In the genomic region with DNA sequence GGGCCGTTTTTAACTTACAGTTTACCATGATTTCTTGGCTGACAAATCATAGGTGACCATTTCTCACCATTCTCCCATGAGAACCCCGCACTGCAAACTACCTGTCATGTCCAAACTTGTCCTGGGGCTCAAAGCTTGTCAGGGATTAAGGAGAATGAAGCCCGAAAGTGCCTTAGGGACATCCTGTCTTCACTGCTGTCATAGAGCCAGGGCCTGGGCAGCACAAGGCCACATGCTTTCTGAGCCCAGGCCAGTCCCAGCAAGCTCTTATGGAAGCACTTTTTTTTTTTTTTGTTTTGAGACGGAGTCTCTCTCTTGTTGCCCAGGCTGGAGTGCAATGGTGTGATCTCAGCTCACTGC, we compare ENCODE assay signal across 9 cellular contexts. TPM values are rescaled to one million over a fixed set of nuclear protein-coding genes. Genes with fewer than 3 reads are reported as not detected.
DNase-seq lines count a peak whose midpoint lies in the region; ATAC-seq and TF ChIP-seq lines count a peak whose summit lies in the region.
"Had no signal": no experiment of that assay in that cellular context is flagged by ENCODE, and none has a peak within 500 bp of the region (broad histone marks: within the 10 kb centered on the region; RNA-seq: fewer than 3 reads in every experiment).

No MANE protein-coding gene starts in this region.

- no peak for DNase-seq in activated CD8-positive, alpha-beta memory T cell treated with anti-CD3 and anti-CD28 coated beads, Interleukin-2, amount 10 ng/mL, durations not matched to agents 7 days and 5 days
- DNase-seq in activated CD8-positive, alpha-beta memory T cell treated with anti-CD3 and anti-CD28 coated beads for 24 hours: no peak
- DNase-seq in activated T-helper 1 cell treated with anti-CD3 and anti-CD28 coated beads, Interleukin-12 subunit alpha, Interleukin-12 subunit beta, Interleukin-2, Interleukin-4 antibody, amounts not matched to agents 30 ng/mL and 10 ng/mL and 1 ng/mL, durations not matched to agents 14 hours and 24 hours and 36 hours (ENCODE audit: low spot score): no peak
- no peak for DNase-seq in left ventricle myocardium inferior
- DNase-seq in left colon: no peak

- peaks cover 8% of the 10 kb centered on the region for H3K36me3 ChIP-seq in left ventricle myocardium inferior
- H3K36me3 ChIP-seq in subcutaneous abdominal adipose tissue (ENCODE audit: control insufficient read depth in 5 of 5, insufficient read depth in 5 of 5, low read length in 5 of 5): peaks cover 0 to 17% (median 9%) of the 10 kb centered on the region in 5 donors

- H3K9ac ChIP-seq in subcutaneous abdominal adipose tissue (ENCODE audit: low read length in 5 of 5): no peak overlapping the region

- H3K4me1 ChIP-seq in left ventricle myocardium inferior (peaks cover 28% of the 10 kb centered on the region), subcutaneous abdominal adipose tissue (ENCODE audit: control insufficient read depth in 5 of 5, insufficient read depth in 5 of 5, low read length in 5 of 5) (peaks cover 4 to 23% (median 10%) of the 10 kb centered on the region in 5 donors)

- peaks cover 47% of the 10 kb centered on the region for H3K36me3 Mint-ChIP-seq in activated CD8-positive, alpha-beta memory T cell treated with anti-CD3 and anti-CD28 coated beads, Interleukin-2, amount 10 ng/mL, durations not matched to agents 7 days and 5 days
- H3K36me3 Mint-ChIP-seq in activated T-helper 1 cell treated with anti-CD3 and anti-CD28 coated beads, Interleukin-12 subunit alpha, Interleukin-12 subunit beta, Interleukin-2, Interleukin-4 antibody, amounts not matched to agents 30 ng/mL and 10 ng/mL and 1 ng/mL, durations not matched to agents 14 hours and 24 hours and 36 hours (ENCODE audit: low read depth): peaks cover 36% of the 10 kb centered on the region

- H3K4me3 ChIP-seq in left ventricle myocardium inferior (no peak overlapping the region), subcutaneous abdominal adipose tissue (ENCODE audit: low read depth in 1 of 5, low read length in 5 of 5) (no peak overlapping the region)
- H3K4me3 ChIP-seq: MG63 had no signal

- ATAC-seq in activated CD8-positive, alpha-beta memory T cell treated with anti-CD3 and anti-CD28 coated beads, Interleukin-2, amount 10 ng/mL, durations not matched to agents 7 days and 5 days: no peak
- ATAC-seq in HG03520 (IDR thresholded peaks at IDR 0.05; ENCODE audit: unreplicated experiment): no peak
- ATAC-seq in GM21367 (IDR thresholded peaks at IDR 0.05; ENCODE audit: unreplicated experiment): no peak
- ATAC-seq in left colon: no peak

- no peaks in the 10 kb centered on the region for H3K27me3 Mint-ChIP-seq in activated CD8-positive, alpha-beta memory T cell treated with anti-CD3 and anti-CD28 coated beads, Interleukin-2, amount 10 ng/mL, durations not matched to agents 7 days and 5 days
- no peaks in the 10 kb centered on the region for H3K27me3 Mint-ChIP-seq in activated T-helper 1 cell treated with anti-CD3 and anti-CD28 coated beads, Interleukin-12 subunit alpha, Interleukin-12 subunit beta, Interleukin-2, Interleukin-4 antibody, amounts not matched to agents 30 ng/mL and 10 ng/mL and 1 ng/mL, durations not matched to agents 14 hours and 24 hours and 36 hours (ENCODE audit: insufficient read depth)

- intact Hi-C loops in activated T-helper 1 cell treated with anti-CD3 and anti-CD28 coated beads, Interleukin-12 subunit alpha, Interleukin-12 subunit beta, Interleukin-2, Interleukin-4 antibody, amounts not matched to agents 30 ng/mL and 10 ng/mL and 1 ng/mL, durations not matched to agents 14 hours and 24 hours and 36 hours (cut with micrococcal nuclease): no loop called here
- intact Hi-C loops in left ventricle myocardium inferior (cut with micrococcal nuclease) (no loop called here), left colon (cut with DNase I, micrococcal nuclease) (no loop called here)

- CTCF ChIA-PET in activated CD8-positive, alpha-beta memory T cell treated with anti-CD3 and anti-CD28 coated beads, Interleukin-2, amount 10 ng/mL, durations not matched to agents 7 days and 5 days (lab: Charles Lee): interaction anchor here (0.7 to 3.7 kb wide), 7 partner anchors 12 to 566 kb away, joined by 3 to 13 read pairs (median 7); no protein-coding TSS in a partner anchor

- no peaks in the 10 kb centered on the region for H3K9me3 Mint-ChIP-seq in activated CD8-positive, alpha-beta memory T cell treated with anti-CD3 and anti-CD28 coated beads, Interleukin-2, amount 10 ng/mL, durations not matched to agents 7 days and 5 days (ENCODE audit: low read depth)
- no peaks in the 10 kb centered on the region for H3K9me3 Mint-ChIP-seq in activated T-helper 1 cell treated with anti-CD3 and anti-CD28 coated beads, Interleukin-12 subunit alpha, Interleukin-12 subunit beta, Interleukin-2, Interleukin-4 antibody, amounts not matched to agents 30 ng/mL and 10 ng/mL and 1 ng/mL, durations not matched to agents 14 hours and 24 hours and 36 hours

- H3K27ac Mint-ChIP-seq in activated CD8-positive, alpha-beta memory T cell treated with anti-CD3 and anti-CD28 coated beads, Interleukin-2, amount 10 ng/mL, durations not matched to agents 7 days and 5 days: peak overlapping the region; percentile 78
- peak overlapping the region; percentile 63 for H3K27ac Mint-ChIP-seq in activated T-helper 1 cell treated with anti-CD3 and anti-CD28 coated beads, Interleukin-12 subunit alpha, Interleukin-12 subunit beta, Interleukin-2, Interleukin-4 antibody, amounts not matched to agents 30 ng/mL and 10 ng/mL and 1 ng/mL, durations not matched to agents 14 hours and 24 hours and 36 hours

- H3K27ac ChIP-seq in left ventricle myocardium inferior (replicated peaks): peak overlapping the region; percentile 25
- peak overlapping the region; percentile 54 for H3K27ac ChIP-seq in subcutaneous abdominal adipose tissue (ENCODE audit: low read depth, low read length)

- TF ChIP-seq CTCF in left ventricle myocardium inferior (IDR thresholded peaks at IDR 0.05; ENCODE audit: borderline replicate concordance): no peak

- H3K9me3 ChIP-seq in left ventricle myocardium inferior (replicated peaks) (no peaks in the 10 kb centered on the region), subcutaneous abdominal adipose tissue (ENCODE audit: control insufficient read depth in 5 of 5, low read length in 5 of 5) (no peaks in the 10 kb centered on the region)
- H3K9me3 ChIP-seq: MG63 had no signal

- H3K4me3 Mint-ChIP-seq in activated CD8-positive, alpha-beta memory T cell treated with anti-CD3 and anti-CD28 coated beads, Interleukin-2, amount 10 ng/mL, durations not matched to agents 7 days and 5 days: no peak overlapping the region
- H3K4me3 Mint-ChIP-seq in activated T-helper 1 cell treated with anti-CD3 and anti-CD28 coated beads, Interleukin-12 subunit alpha, Interleukin-12 subunit beta, Interleukin-2, Interleukin-4 antibody, amounts not matched to agents 30 ng/mL and 10 ng/mL and 1 ng/mL, durations not matched to agents 14 hours and 24 hours and 36 hours: no peak overlapping the region

- peaks cover 78% of the 10 kb centered on the region for H3K4me1 Mint-ChIP-seq in activated CD8-positive, alpha-beta memory T cell treated with anti-CD3 and anti-CD28 coated beads, Interleukin-2, amount 10 ng/mL, durations not matched to agents 7 days and 5 days
- peaks cover 74% of the 10 kb centered on the region for H3K4me1 Mint-ChIP-seq in activated T-helper 1 cell treated with anti-CD3 and anti-CD28 coated beads, Interleukin-12 subunit alpha, Interleukin-12 subunit beta, Interleukin-2, Interleukin-4 antibody, amounts not matched to agents 30 ng/mL and 10 ng/mL and 1 ng/mL, durations not matched to agents 14 hours and 24 hours and 36 hours (ENCODE audit: low read depth)

- H3K27me3 ChIP-seq in left ventricle myocardium inferior (ENCODE audit: low read depth) (no peaks in the 10 kb centered on the region), subcutaneous abdominal adipose tissue (ENCODE audit: control insufficient read depth in 5 of 5, insufficient read depth in 4 of 5, low read length in 5 of 5) (no peaks in the 10 kb centered on the region)
- H3K27me3 ChIP-seq: MG63 had no signal

RNA-seq across cellular contexts. Expression of a gene that starts 33.9 kb away (rescaled TPM):
- 100 to 1,000 TPM in 1 of 2 experiments, 10 to 100 TPM in 1; 87.5 to 113 TPM for total RNA-seq in activated CD8-positive, alpha-beta memory T cell treated with anti-CD3 and anti-CD28 coated beads, Interleukin-2, amount 10 ng/mL, durations not matched to agents 7 days and 5 days
- total RNA-seq in activated T-helper 1 cell treated with anti-CD3 and anti-CD28 coated beads, Interleukin-12 subunit alpha, Interleukin-12 subunit beta, Interleukin-2, Interleukin-4 antibody, amounts not matched to agents 30 ng/mL and 10 ng/mL and 1 ng/mL, durations not matched to agents 14 hours and 24 hours and 36 hours: 59.2 and 65.5 TPM in 2 replicates
- total RNA-seq in left ventricle myocardium inferior (24.5 TPM), left colon (10 to 100 TPM; 33.7 to 39.1 TPM)

RNA-seq across cellular contexts. Expression of a gene that starts 54.9 kb away (rescaled TPM):
- total RNA-seq in activated CD8-positive, alpha-beta memory T cell treated with anti-CD3 and anti-CD28 coated beads, Interleukin-2, amount 10 ng/mL, durations not matched to agents 7 days and 5 days: under 1 TPM; 0.09 to 0.35 TPM
- total RNA-seq in activated T-helper 1 cell treated with anti-CD3 and anti-CD28 coated beads, Interleukin-12 subunit alpha, Interleukin-12 subunit beta, Interleukin-2, Interleukin-4 antibody, amounts not matched to agents 30 ng/mL and 10 ng/mL and 1 ng/mL, durations not matched to agents 14 hours and 24 hours and 36 hours: 0.05 TPM in 1 of 2 replicates, not detected in the other
- total RNA-seq in left ventricle myocardium inferior: 3.8 TPM
- 1 to 10 TPM in 1 of 2 donors, under 1 TPM in 1; 0.61 to 1.5 TPM for total RNA-seq in left colon

RNA-seq across cellular contexts. Expression of a gene that starts 55.1 kb away (rescaled TPM):
- total RNA-seq in activated CD8-positive, alpha-beta memory T cell treated with anti-CD3 and anti-CD28 coated beads, Interleukin-2, amount 10 ng/mL, durations not matched to agents 7 days and 5 days: 100 to 1,000 TPM; 502 to 567 TPM
- 252 and 258 TPM in 2 replicates for total RNA-seq in activated T-helper 1 cell treated with anti-CD3 and anti-CD28 coated beads, Interleukin-12 subunit alpha, Interleukin-12 subunit beta, Interleukin-2, Interleukin-4 antibody, amounts not matched to agents 30 ng/mL and 10 ng/mL and 1 ng/mL, durations not matched to agents 14 hours and 24 hours and 36 hours
- total RNA-seq in left ventricle myocardium inferior (0.77 TPM), left colon (1 to 10 TPM; 2.6 to 4.2 TPM)

Comparison
In these comparisons a context has a peak if more than half of its experiments do, and no peak if none do; other contexts are left out.
1. RNA of a gene that starts 55.1 kb away (total RNA-seq): 502 to 567 TPM in activated CD8-positive, alpha-beta memory T cell treated with anti-CD3 and anti-CD28 coated beads, Interleukin-2, amount 10 ng/mL, durations not matched to agents 7 days and 5 days and 252 to 258 TPM in activated T-helper 1 cell treated with anti-CD3 and anti-CD28 coated beads, Interleukin-12 subunit alpha, Interleukin-12 subunit beta, Interleukin-2, Interleukin-4 antibody, amounts not matched to agents 30 ng/mL and 10 ng/mL and 1 ng/mL, durations not matched to agents 14 hours and 24 hours and 36 hours; 2.6 to 4.2 TPM in left colon and 0.77 TPM in left ventricle myocardium inferior (single experiment); every median in the first group is over 10 times any median in the second.